In genomic region chr3:133949438-133949837, GRCh38 we compare ENCODE assay signal across 15 cellular contexts.
A peak's percentile ranks its signal among the peaks of the same experiment; 100 is the strongest.
DNase-seq lines count a peak whose midpoint lies in the region; ATAC-seq and TF ChIP-seq lines count a peak whose summit lies in the region.
"Had no signal": no experiment of that assay in that cellular context is flagged by ENCODE, and none has a peak within 500 bp of the region (broad histone marks: within the 10 kb centered on the region; RNA-seq: fewer than 3 reads in every experiment).

No MANE protein-coding gene starts in this region.

- H3K36me3 ChIP-seq in RWPE2 (ENCODE audit: low read depth) = no peaks in the 10 kb centered on the region

- peaks cover 16% of the 10 kb centered on the region for H3K4me1 ChIP-seq in RWPE2 (ENCODE audit: insufficient read depth, poor library complexity, severe bottlenecking)

- no peaks in the 10 kb centered on the region for H3K27me3 ChIP-seq in RWPE2 (ENCODE audit: insufficient read depth, poor library complexity, severe bottlenecking)

- H3K27ac ChIP-seq in RWPE2 (ENCODE audit: poor library complexity, severe bottlenecking) = no peak overlapping the region

- no peak for TF ChIP-seq CTCF in RWPE2 (IDR thresholded peaks at IDR 0.05; ENCODE audit: poor library complexity, severe bottlenecking)

- H3K9me3 ChIP-seq in RWPE2 (ENCODE audit: severe bottlenecking) = no peaks in the 10 kb centered on the region

- ATAC-seq in RWPE2 (ENCODE audit: low read depth) (no peak), GM21825 (IDR thresholded peaks at IDR 0.05; ENCODE audit: unreplicated experiment) (no peak), HG02763 (IDR thresholded peaks at IDR 0.05; ENCODE audit: unreplicated experiment) (no peak)
- ATAC-seq: PC-3, T-cell had no signal

- peak; percentile 86 for DNase-seq in DMS153 (lab: John Stamatoyannopoulos, UW)
- peak; percentile 77 for DNase-seq in NCI-H1092 treated with DMSO at 0.1 percent for 48 hours (lab: John Stamatoyannopoulos, UW)
- peak; percentile 22 for DNase-seq in RWPE2 (ENCODE audit: low spot score)
- peak; percentile 57 for DNase-seq in iPS DF 19.7 (ENCODE audit: low read depth, low spot score)
- no peak for DNase-seq in NCI-H1694 (lab: John Stamatoyannopoulos, UW)
- DNase-seq in superior temporal gyrus (ENCODE audit: extremely low spot score) = no peak
- DNase-seq: activated CD4-positive, alpha-beta T cell treated with anti-CD3 and anti-CD28 coated beads for 1 hour; activated naive CD8-positive, alpha-beta T cell treated with anti-CD3 and anti-CD28 coated beads, Interleukin-2, amount 10 ng/mL, durations not matched to agents 7 days and 5 days; activated T-cell treated with anti-CD3 and anti-CD28 coated beads for 4 hours; DMS53; NCI-H1930; PC-3; T-cell had no signal

- no peak overlapping the region for H3K4me3 ChIP-seq in RWPE2 (ENCODE audit: severe bottlenecking)

Comparison
In these comparisons a context has a peak if more than half of its experiments do, and no peak if none do; other contexts are left out.
1. DNase-seq: peak in DMS153 (single experiment), NCI-H1092 treated with DMSO at 0.1 percent for 48 hours (single experiment), RWPE2 (single experiment) and iPS DF 19.7 (single experiment); none in NCI-H1694 (single experiment) and superior temporal gyrus (single experiment).